Comparison of ENCODE assay signal across 1 cellular context in the genomic region with DNA sequence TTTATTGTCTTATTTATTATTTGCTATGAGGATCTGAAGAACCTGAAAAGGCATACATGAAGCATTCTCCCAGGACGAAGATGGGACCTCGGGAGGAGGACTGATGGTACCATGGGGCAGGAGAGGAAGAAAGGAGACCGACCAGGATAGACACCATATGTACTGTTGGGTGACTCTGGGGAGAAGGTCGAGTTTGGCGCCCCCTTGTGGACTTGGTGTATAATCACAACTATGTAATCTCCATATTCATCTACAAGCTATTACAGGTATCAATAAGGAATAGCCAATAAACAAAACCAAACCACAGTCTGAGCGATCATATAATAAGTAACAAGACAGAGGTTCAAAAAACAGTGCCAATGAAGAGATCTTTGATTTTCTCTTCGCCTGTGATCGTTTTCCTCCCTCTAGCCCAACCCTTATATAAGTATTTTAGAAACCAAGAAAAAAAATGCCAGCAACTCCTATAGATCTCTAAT.
TF ChIP-seq lines count a peak whose summit lies in the region.

No MANE protein-coding gene starts in this region.

TF ChIP-seq in HepG2, 621 proteins besides CTCF, POLR2A, EP300 and RAD21 (continued from another document and continues in another):
- TF ChIP-seq, protein P1, sequence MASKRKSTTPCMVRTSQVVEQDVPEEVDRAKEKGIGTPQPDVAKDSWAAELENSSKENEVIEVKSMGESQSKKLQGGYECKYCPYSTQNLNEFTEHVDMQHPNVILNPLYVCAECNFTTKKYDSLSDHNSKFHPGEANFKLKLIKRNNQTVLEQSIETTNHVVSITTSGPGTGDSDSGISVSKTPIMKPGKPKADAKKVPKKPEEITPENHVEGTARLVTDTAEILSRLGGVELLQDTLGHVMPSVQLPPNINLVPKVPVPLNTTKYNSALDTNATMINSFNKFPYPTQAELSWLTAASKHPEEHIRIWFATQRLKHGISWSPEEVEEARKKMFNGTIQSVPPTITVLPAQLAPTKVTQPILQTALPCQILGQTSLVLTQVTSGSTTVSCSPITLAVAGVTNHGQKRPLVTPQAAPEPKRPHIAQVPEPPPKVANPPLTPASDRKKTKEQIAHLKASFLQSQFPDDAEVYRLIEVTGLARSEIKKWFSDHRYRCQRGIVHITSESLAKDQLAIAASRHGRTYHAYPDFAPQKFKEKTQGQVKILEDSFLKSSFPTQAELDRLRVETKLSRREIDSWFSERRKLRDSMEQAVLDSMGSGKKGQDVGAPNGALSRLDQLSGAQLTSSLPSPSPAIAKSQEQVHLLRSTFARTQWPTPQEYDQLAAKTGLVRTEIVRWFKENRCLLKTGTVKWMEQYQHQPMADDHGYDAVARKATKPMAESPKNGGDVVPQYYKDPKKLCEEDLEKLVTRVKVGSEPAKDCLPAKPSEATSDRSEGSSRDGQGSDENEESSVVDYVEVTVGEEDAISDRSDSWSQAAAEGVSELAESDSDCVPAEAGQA (IDR thresholded peaks at IDR 0.05; ENCODE audit: low read depth) = no peak
- TF ChIP-seq, protein P1 (CRISPR knock-in tag; IDR thresholded peaks at IDR 0.05; ENCODE audit: borderline replicate concordance) = no peak
- TF ChIP-seq, protein P2, sequence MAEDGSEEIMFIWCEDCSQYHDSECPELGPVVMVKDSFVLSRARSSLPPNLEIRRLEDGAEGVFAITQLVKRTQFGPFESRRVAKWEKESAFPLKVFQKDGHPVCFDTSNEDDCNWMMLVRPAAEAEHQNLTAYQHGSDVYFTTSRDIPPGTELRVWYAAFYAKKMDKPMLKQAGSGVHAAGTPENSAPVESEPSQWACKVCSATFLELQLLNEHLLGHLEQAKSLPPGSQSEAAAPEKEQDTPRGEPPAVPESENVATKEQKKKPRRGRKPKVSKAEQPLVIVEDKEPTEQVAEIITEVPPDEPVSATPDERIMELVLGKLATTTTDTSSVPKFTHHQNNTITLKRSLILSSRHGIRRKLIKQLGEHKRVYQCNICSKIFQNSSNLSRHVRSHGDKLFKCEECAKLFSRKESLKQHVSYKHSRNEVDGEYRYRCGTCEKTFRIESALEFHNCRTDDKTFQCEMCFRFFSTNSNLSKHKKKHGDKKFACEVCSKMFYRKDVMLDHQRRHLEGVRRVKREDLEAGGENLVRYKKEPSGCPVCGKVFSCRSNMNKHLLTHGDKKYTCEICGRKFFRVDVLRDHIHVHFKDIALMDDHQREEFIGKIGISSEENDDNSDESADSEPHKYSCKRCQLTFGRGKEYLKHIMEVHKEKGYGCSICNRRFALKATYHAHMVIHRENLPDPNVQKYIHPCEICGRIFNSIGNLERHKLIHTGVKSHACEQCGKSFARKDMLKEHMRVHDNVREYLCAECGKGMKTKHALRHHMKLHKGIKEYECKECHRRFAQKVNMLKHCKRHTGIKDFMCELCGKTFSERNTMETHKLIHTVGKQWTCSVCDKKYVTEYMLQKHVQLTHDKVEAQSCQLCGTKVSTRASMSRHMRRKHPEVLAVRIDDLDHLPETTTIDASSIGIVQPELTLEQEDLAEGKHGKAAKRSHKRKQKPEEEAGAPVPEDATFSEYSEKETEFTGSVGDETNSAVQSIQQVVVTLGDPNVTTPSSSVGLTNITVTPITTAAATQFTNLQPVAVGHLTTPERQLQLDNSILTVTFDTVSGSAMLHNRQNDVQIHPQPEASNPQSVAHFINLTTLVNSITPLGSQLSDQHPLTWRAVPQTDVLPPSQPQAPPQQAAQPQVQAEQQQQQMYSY (CRISPR knock-in tag; IDR thresholded peaks at IDR 0.05) = no peak
- TF ChIP-seq ZBTB1 (CRISPR knock-in tag; IDR thresholded peaks at IDR 0.05; ENCODE audit: borderline replicate concordance) (no peak), TCF7L2 (IDR thresholded peaks at IDR 0.05; ENCODE audit: low read depth, low read length) (no peak), SMAD3 (CRISPR knock-in tag; IDR thresholded peaks at IDR 0.05) (0 out of 2 replicates have a peak, but pooled peaks have one; percentile 46), NCOA2 (CRISPR knock-in tag; IDR thresholded peaks at IDR 0.05) (peak; percentile 24; the same call in 1 of the 2 replicates), RELA (CRISPR knock-in tag; IDR thresholded peaks at IDR 0.05) (no peak), ZNF788 (CRISPR knock-in tag; IDR thresholded peaks at IDR 0.05; ENCODE audit: borderline replicate concordance) (0 out of 2 replicates have a peak, but pooled peaks have one; percentile 35), POLR2AphosphoS5 (IDR thresholded peaks at IDR 0.05; ENCODE audit: low read depth, low read length) (no peak), MIER2 (CRISPR knock-in tag; IDR thresholded peaks at IDR 0.05) (no peak), EZH2 (conservative IDR thresholded peaks at IDR 0.05; ENCODE audit: low read depth, low read length) (0 out of 2 replicates have a peak, but pooled peaks have one; percentile 68), NFKB2 (CRISPR knock-in tag; IDR thresholded peaks at IDR 0.05; ENCODE audit: borderline replicate concordance) (no peak), ZBTB20 (CRISPR knock-in tag; IDR thresholded peaks at IDR 0.05; ENCODE audit: borderline replicate concordance, low read depth) (no peak), ZNF816 (CRISPR knock-in tag; IDR thresholded peaks at IDR 0.05; ENCODE audit: borderline replicate concordance) (peak; percentile 65; the same call in 1 of the 2 replicates), SAFB2 (CRISPR knock-in tag; IDR thresholded peaks at IDR 0.05; ENCODE audit: borderline replicate concordance, low read depth) (no peak), THYN1 (CRISPR knock-in tag; IDR thresholded peaks at IDR 0.05; ENCODE audit: borderline replicate concordance, low read depth) (no peak), KMT2A (CRISPR knock-in tag; IDR thresholded peaks at IDR 0.05) (no peak), ZNF468 (CRISPR knock-in tag; IDR thresholded peaks at IDR 0.05) (no peak), ZNF225 (CRISPR knock-in tag; IDR thresholded peaks at IDR 0.05) (no peak), MIXL1 (CRISPR knock-in tag; IDR thresholded peaks at IDR 0.05) (0 out of 2 replicates have a peak, but pooled peaks have one; percentile 11), ZNF570 (CRISPR knock-in tag; IDR thresholded peaks at IDR 0.05; ENCODE audit: borderline replicate concordance) (no peak), SALL2 (CRISPR knock-in tag; IDR thresholded peaks at IDR 0.05) (no peak), ZNF850 (CRISPR knock-in tag; conservative IDR thresholded peaks at IDR 0.05) (0 out of 2 replicates have a peak, but pooled peaks have one; percentile 44), FOXA3 (CRISPR knock-in tag; IDR thresholded peaks at IDR 0.05) (peak; percentile 36; the same call in 1 of the 2 replicates), ZNF329 (CRISPR knock-in tag; IDR thresholded peaks at IDR 0.05; ENCODE audit: low read depth) (no peak), ARNTL (CRISPR knock-in tag; IDR thresholded peaks at IDR 0.05) (no peak)
- TF ChIP-seq, protein P3, sequence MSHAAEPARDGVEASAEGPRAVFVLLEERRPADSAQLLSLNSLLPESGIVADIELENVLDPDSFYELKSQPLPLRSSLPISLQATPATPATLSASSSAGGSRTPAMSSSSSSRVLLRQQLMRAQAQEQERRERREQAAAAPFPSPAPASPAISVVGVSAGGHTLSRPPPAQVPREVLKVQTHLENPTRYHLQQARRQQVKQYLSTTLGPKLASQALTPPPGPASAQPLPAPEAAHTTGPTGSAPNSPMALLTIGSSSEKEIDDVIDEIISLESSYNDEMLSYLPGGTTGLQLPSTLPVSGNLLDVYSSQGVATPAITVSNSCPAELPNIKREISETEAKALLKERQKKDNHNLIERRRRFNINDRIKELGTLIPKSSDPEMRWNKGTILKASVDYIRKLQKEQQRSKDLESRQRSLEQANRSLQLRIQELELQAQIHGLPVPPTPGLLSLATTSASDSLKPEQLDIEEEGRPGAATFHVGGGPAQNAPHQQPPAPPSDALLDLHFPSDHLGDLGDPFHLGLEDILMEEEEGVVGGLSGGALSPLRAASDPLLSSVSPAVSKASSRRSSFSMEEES (CRISPR knock-in tag; IDR thresholded peaks at IDR 0.05) = no peak
- TF ChIP-seq, protein P4, sequence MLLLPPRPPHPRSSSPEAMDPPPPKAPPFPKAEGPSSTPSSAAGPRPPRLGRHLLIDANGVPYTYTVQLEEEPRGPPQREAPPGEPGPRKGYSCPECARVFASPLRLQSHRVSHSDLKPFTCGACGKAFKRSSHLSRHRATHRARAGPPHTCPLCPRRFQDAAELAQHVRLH (CRISPR knock-in tag; IDR thresholded peaks at IDR 0.05; ENCODE audit: borderline replicate concordance, low read depth) = peak; percentile 36; the same call in 1 of the 2 replicates
- TF ChIP-seq, protein P5, sequence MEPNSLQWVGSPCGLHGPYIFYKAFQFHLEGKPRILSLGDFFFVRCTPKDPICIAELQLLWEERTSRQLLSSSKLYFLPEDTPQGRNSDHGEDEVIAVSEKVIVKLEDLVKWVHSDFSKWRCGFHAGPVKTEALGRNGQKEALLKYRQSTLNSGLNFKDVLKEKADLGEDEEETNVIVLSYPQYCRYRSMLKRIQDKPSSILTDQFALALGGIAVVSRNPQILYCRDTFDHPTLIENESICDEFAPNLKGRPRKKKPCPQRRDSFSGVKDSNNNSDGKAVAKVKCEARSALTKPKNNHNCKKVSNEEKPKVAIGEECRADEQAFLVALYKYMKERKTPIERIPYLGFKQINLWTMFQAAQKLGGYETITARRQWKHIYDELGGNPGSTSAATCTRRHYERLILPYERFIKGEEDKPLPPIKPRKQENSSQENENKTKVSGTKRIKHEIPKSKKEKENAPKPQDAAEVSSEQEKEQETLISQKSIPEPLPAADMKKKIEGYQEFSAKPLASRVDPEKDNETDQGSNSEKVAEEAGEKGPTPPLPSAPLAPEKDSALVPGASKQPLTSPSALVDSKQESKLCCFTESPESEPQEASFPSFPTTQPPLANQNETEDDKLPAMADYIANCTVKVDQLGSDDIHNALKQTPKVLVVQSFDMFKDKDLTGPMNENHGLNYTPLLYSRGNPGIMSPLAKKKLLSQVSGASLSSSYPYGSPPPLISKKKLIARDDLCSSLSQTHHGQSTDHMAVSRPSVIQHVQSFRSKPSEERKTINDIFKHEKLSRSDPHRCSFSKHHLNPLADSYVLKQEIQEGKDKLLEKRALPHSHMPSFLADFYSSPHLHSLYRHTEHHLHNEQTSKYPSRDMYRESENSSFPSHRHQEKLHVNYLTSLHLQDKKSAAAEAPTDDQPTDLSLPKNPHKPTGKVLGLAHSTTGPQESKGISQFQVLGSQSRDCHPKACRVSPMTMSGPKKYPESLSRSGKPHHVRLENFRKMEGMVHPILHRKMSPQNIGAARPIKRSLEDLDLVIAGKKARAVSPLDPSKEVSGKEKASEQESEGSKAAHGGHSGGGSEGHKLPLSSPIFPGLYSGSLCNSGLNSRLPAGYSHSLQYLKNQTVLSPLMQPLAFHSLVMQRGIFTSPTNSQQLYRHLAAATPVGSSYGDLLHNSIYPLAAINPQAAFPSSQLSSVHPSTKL (CRISPR knock-in tag; IDR thresholded peaks at IDR 0.05) = 0 out of 2 replicates have a peak, but pooled peaks have one; percentile 21
- TF ChIP-seq, protein P6, sequence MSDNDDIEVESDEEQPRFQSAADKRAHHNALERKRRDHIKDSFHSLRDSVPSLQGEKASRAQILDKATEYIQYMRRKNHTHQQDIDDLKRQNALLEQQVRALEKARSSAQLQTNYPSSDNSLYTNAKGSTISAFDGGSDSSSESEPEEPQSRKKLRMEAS (IDR thresholded peaks at IDR 0.05) = no peak
- TF ChIP-seq, protein P7, sequence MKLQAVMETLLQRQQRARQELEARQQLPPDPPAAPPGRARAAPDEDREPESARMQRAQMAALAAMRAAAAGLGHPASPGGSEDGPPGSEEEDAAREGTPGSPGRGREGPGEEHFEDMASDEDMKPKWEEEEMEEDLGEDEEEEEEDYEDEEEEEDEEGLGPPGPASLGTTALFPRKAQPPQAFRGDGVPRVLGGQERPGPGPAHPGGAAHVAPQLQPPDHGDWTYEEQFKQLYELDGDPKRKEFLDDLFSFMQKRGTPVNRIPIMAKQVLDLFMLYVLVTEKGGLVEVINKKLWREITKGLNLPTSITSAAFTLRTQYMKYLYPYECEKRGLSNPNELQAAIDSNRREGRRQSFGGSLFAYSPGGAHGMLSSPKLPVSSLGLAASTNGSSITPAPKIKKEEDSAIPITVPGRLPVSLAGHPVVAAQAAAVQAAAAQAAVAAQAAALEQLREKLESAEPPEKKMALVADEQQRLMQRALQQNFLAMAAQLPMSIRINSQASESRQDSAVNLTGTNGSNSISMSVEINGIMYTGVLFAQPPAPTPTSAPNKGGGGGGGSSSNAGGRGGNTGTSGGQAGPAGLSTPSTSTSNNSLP (IDR thresholded peaks at IDR 0.05; ENCODE audit: low read depth, low read length) = peak; percentile 81
- TF ChIP-seq, protein P8, sequence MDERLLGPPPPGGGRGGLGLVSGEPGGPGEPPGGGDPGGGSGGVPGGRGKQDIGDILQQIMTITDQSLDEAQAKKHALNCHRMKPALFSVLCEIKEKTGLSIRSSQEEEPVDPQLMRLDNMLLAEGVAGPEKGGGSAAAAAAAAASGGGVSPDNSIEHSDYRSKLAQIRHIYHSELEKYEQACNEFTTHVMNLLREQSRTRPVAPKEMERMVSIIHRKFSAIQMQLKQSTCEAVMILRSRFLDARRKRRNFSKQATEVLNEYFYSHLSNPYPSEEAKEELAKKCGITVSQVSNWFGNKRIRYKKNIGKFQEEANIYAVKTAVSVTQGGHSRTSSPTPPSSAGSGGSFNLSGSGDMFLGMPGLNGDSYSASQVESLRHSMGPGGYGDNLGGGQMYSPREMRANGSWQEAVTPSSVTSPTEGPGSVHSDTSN (CRISPR knock-in tag; IDR thresholded peaks at IDR 0.05) = no peak
- TF ChIP-seq, protein P9, sequence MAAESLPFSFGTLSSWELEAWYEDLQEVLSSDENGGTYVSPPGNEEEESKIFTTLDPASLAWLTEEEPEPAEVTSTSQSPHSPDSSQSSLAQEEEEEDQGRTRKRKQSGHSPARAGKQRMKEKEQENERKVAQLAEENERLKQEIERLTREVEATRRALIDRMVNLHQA (CRISPR knock-in tag; IDR thresholded peaks at IDR 0.05) = no peak
- TF ChIP-seq, protein P10, sequence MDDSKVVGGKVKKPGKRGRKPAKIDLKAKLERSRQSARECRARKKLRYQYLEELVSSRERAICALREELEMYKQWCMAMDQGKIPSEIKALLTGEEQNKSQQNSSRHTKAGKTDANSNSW (CRISPR knock-in tag; IDR thresholded peaks at IDR 0.05; ENCODE audit: borderline replicate concordance) = no peak
